In genomic region chrX:119605739-119606507, GRCh38 we compare ENCODE assay signal across 8 cellular contexts. TPM values are rescaled to one million over a fixed set of nuclear protein-coding genes. Genes with fewer than 3 reads are reported as not detected.
DNase-seq lines count a peak whose midpoint lies in the region; ATAC-seq and TF ChIP-seq lines count a peak whose summit lies in the region.

Gene NKRF (minus strand): TSS chrX:119606424.

- no peaks in the 10 kb centered on the region for H3K27me3 Mint-ChIP-seq in activated CD8-positive, alpha-beta T cell treated with anti-CD3 and anti-CD28 coated beads for 36 hours
- H3K27me3 Mint-ChIP-seq in memory B cell: no peaks in the 10 kb centered on the region

- DNase-seq in AG10803 (ENCODE audit: low read depth) (peak; percentile 86), NCI-H460 (ENCODE audit: extremely low read depth, low read depth) (peak; percentile 95), ecto neural progenitor cell (ENCODE audit: low spot score) (peak; percentile 85), memory B cell (ENCODE audit: low spot score in 2 of 2) (peak; percentile 78 to 81)
- peak; percentile 93 for DNase-seq in activated CD8-positive, alpha-beta T cell treated with anti-CD3 and anti-CD28 coated beads for 36 hours
- DNase-seq in stimulated activated CD8-positive, alpha-beta memory T cell treated with anti-CD3 and anti-CD28 coated beads, Interleukin-12 subunit alpha, Interleukin-12 subunit beta, amount 100 ng/mL, for 24 hours (ENCODE audit: extremely low read depth): peak; percentile 71

- intact Hi-C loops in activated CD8-positive, alpha-beta T cell treated with anti-CD3 and anti-CD28 coated beads for 36 hours (cut with micrococcal nuclease): loop anchor here (10.0 kb wide), 2 partner anchors 91 to 149 kb away; partner anchors contain the start of gene SOWAHD

- ATAC-seq in GM19043 (IDR thresholded peaks at IDR 0.05; ENCODE audit: low read depth, unreplicated experiment): peak; percentile 20
- peak; percentile 76 for ATAC-seq in HG03354 (IDR thresholded peaks at IDR 0.05; ENCODE audit: poor library complexity, severe bottlenecking, unreplicated experiment)
- ATAC-seq in activated CD8-positive, alpha-beta T cell treated with anti-CD3 and anti-CD28 coated beads for 36 hours: peak; percentile 80
- ATAC-seq in memory B cell (ENCODE audit: low read depth): peak; percentile 80

- peaks cover 33% of the 10 kb centered on the region for H3K4me1 Mint-ChIP-seq in activated CD8-positive, alpha-beta T cell treated with anti-CD3 and anti-CD28 coated beads for 36 hours (ENCODE audit: low read depth)
- peaks cover 22% of the 10 kb centered on the region for H3K4me1 Mint-ChIP-seq in memory B cell

- peak within 1 kb of the TSS; percentile 95 for H3K27ac Mint-ChIP-seq in activated CD8-positive, alpha-beta T cell treated with anti-CD3 and anti-CD28 coated beads for 36 hours
- peak within 1 kb of the TSS; percentile 99 for H3K27ac Mint-ChIP-seq in memory B cell

- H3K36me3 Mint-ChIP-seq in activated CD8-positive, alpha-beta T cell treated with anti-CD3 and anti-CD28 coated beads for 36 hours (ENCODE audit: low read depth): peaks cover 19% of the 10 kb centered on the region
- H3K36me3 Mint-ChIP-seq in memory B cell: peaks cover 2% of the 10 kb centered on the region

- TF ChIP-seq CTCF in AG10803 (conservative IDR thresholded peaks at IDR 0.05; ENCODE audit: low read length): no peak
- no peak for TF ChIP-seq CTCF in activated CD8-positive, alpha-beta T cell treated with anti-CD3 and anti-CD28 coated beads for 36 hours (IDR thresholded peaks at IDR 0.05)

- H3K4me3 Mint-ChIP-seq in activated CD8-positive, alpha-beta T cell treated with anti-CD3 and anti-CD28 coated beads for 36 hours: peak within 1 kb of the TSS; percentile 88
- peak within 1 kb of the TSS; percentile 97 for H3K4me3 Mint-ChIP-seq in memory B cell

- CTCF ChIA-PET in activated CD8-positive, alpha-beta T cell treated with anti-CD3 and anti-CD28 coated beads for 36 hours (lab: Charles Lee): interaction anchor here (1.1 to 1.9 kb wide), 4 partner anchors 13 to 148 kb away, joined by 4 to 5 read pairs (median 5); partner anchors contain the start of gene SEPTIN6

- peak within 1 kb of the TSS; percentile 91 for H3K4me3 ChIP-seq in AG10803 (ENCODE audit: low read length)

- no peaks in the 10 kb centered on the region for H3K9me3 Mint-ChIP-seq in activated CD8-positive, alpha-beta T cell treated with anti-CD3 and anti-CD28 coated beads for 36 hours
- H3K9me3 Mint-ChIP-seq in memory B cell: no peaks in the 10 kb centered on the region

- POLR2A ChIA-PET in activated CD8-positive, alpha-beta T cell treated with anti-CD3 and anti-CD28 coated beads for 36 hours (lab: Charles Lee): interaction anchor here (0.7 to 3.5 kb wide), 12 partner anchors 11 to 185 kb away, joined by 3 to 11 read pairs (median 4); partner anchors contain the start of genes RPL39, STEEP1 and UBE2A

RNA-seq across cellular contexts. Expression of gene NKRF, which starts in this region (rescaled TPM):
- total RNA-seq in NCI-H460 (2014; rRNA removed; shearing (Covaris generic)): 15.3 and 15.4 TPM in 2 replicates
- polyA plus RNA-seq in NCI-H460 (2014; cell fraction: nucleus; rRNA removed): 13.1 and 18.5 TPM in 2 replicates
- total RNA-seq in activated CD8-positive, alpha-beta T cell treated with anti-CD3 and anti-CD28 coated beads for 36 hours: 10 to 100 TPM; 22.3 to 23.5 TPM

Comparison
In these comparisons a context has a peak if more than half of its experiments do, and no peak if none do; other contexts are left out.
1. Peak in every context shown above with its lines: DNase-seq, ATAC-seq and H3K4me3 ChIP-seq.
2. ATAC-seq: peak in every context shown above with its lines; median percentile 80 in activated CD8-positive, alpha-beta T cell treated with anti-CD3 and anti-CD28 coated beads for 36 hours; 80 in memory B cell; 76 in HG03354; 20 in GM19043.